ENCODE assay signal across 5 cellular contexts in genomic region chr14:51824191-51824590, GRCh38. TPM values are rescaled to one million over a fixed set of nuclear protein-coding genes. Genes with fewer than 3 reads are reported as not detected.
"Had no signal": no experiment of that assay in that cellular context is flagged by ENCODE, and none has a peak within 500 bp of the region (broad histone marks: within the 10 kb centered on the region; RNA-seq: fewer than 3 reads in every experiment).

No MANE protein-coding gene starts in this region.

- H3K4me3 Mint-ChIP-seq: GM23338 had no signal

- ATAC-seq: GM23338, K562 had no signal

- H3K27ac Mint-ChIP-seq: GM23338 had no signal

- H2AFZ ChIP-seq: GM23338 had no signal

- H3K9me3 Mint-ChIP-seq: GM23338 had no signal

- DNase-seq: H7, KG1 had no signal

- H3K4me3 ChIP-seq: GM23338, K562 had no signal

- H3K4me2 ChIP-seq: GM23338 had no signal

RNA-seq across cellular contexts. Expression of gene GNG2, which starts 36.2 kb away (rescaled TPM):
- total RNA-seq: HT-29 had no signal
- polyA plus RNA-seq: K562 had no signal
